30 cellular contexts compared by ENCODE assay signal in the genomic region with DNA sequence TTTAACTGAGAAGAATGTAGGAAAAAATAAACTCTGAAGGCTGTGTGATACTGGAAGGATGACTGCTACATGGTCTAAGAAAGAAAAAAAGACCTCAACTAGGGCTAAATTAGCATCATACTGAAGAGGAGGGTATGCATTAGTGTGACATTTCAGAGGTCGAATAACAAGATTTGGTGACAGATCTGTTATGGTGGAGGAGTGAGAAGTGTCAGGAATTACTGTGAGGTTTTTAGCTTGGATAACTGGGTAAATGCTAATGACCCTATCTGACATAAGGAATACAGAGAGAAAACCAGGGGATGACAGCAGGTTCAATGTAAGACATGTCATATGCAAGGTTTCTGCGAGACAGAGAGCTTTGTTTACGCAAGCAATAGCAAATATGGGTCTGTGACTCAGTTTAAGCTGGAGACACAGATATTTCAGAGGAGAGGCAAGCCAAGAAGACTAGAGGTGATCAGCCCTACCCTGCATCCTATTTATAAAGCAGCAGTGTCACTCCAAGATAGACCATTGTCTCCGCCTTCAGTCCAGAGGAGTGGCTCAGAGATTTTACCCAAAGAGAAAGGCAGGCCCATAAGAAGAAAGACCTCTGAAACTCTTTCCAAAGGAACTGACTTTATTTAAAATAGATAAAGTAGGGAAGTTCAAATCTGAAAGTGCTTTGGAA. TPM values are rescaled to one million over a fixed set of nuclear protein-coding genes. Genes with fewer than 3 reads are reported as not detected.
"Had no signal": no experiment of that assay in that cellular context is flagged by ENCODE, and none has a peak within 500 bp of the region (broad histone marks: within the 10 kb centered on the region; RNA-seq: fewer than 3 reads in every experiment).

No MANE protein-coding gene starts in this region.

- DNase-seq: activated CD4-positive, alpha-beta T cell treated with anti-CD3 and anti-CD28 coated beads for 4 hours; activated CD4-positive, alpha-beta T cell treated with anti-CD3 and anti-CD28 coated beads, Interleukin-2, amount 50 U/mL, for 48 hours; activated CD8-positive, alpha-beta memory T cell treated with anti-CD3 and anti-CD28 coated beads for 24 hours; activated effector memory CD4-positive, alpha-beta T cell treated with Interleukin-2 at 50 U/mL for 16 hours; activated naive CD4-positive, alpha-beta T cell treated with anti-CD3 and anti-CD28 coated beads for 36 hours; activated naive CD8-positive, alpha-beta T cell treated with anti-CD3 and anti-CD28 coated beads, Interleukin-2, amount 10 ng/mL, durations not matched to agents 7 days and 5 days; amniotic stem cell; brain microvascular endothelial cell; effector CD4-positive, alpha-beta T cell; gastrocnemius medialis; glutamatergic neuron; hippocampal formation; kidney; lower lobe of right lung; mesenchymal stem cell; natural killer cell; ovary; sigmoid colon; small intestine; stimulated activated CD4-positive, alpha-beta T cell treated with anti-CD3 and anti-CD28 coated beads, Interleukin-1b, Interleukin-23, amount 100 ng/mL, for 48 hours; stimulated activated CD4-positive, alpha-beta T cell treated with anti-CD3 and anti-CD28 coated beads, Interleukin-4, amount 100 ng/mL, for 4 hours; stimulated activated CD8-positive, alpha-beta memory T cell treated with anti-CD3 and anti-CD28 coated beads, Interleukin-4, amount 100 ng/mL, for 48 hours; stimulated activated naive CD8-positive, alpha-beta T cell treated with anti-CD3 and anti-CD28 coated beads, Interleukin-15, amount 100 ng/mL, for 72 hours; substantia nigra; uterus had no signal

- ATAC-seq: gastrocnemius medialis; lower lobe of right lung; natural killer cell; stimulated activated memory B cell treated with anti-CD40 and anti-IgM and Interleukin-4, amounts not matched to agents 10 μg/mL and 1 μg/mL and 100 μg/mL, for 72 hours; stimulated activated naive CD8-positive, alpha-beta T cell treated with anti-CD3 and anti-CD28 coated beads, Interleukin-15, amount 100 ng/mL, for 72 hours had no signal

- H3K4me1 Mint-ChIP-seq: activated naive CD8-positive, alpha-beta T cell treated with anti-CD3 and anti-CD28 coated beads, Interleukin-2, amount 10 ng/mL, durations not matched to agents 7 days and 5 days; central memory CD8-positive, alpha-beta T cell; natural killer cell; stimulated activated memory B cell treated with anti-CD40 and anti-IgM and Interleukin-4, amounts not matched to agents 10 μg/mL and 1 μg/mL and 100 μg/mL, for 72 hours; stimulated activated naive CD8-positive, alpha-beta T cell treated with anti-CD3 and anti-CD28 coated beads, Interleukin-15, amount 100 ng/mL, for 72 hours had no signal

- H3K27ac Mint-ChIP-seq: activated naive CD4-positive, alpha-beta T cell treated with anti-CD3 and anti-CD28 coated beads for 36 hours; activated naive CD8-positive, alpha-beta T cell treated with anti-CD3 and anti-CD28 coated beads, Interleukin-2, amount 10 ng/mL, durations not matched to agents 7 days and 5 days; natural killer cell; progenitor cell of endocrine pancreas; stimulated activated memory B cell treated with anti-CD40 and anti-IgM and Interleukin-4, amounts not matched to agents 10 μg/mL and 1 μg/mL and 100 μg/mL, for 72 hours; stimulated activated naive CD8-positive, alpha-beta T cell treated with anti-CD3 and anti-CD28 coated beads, Interleukin-15, amount 100 ng/mL, for 72 hours; type B pancreatic cell had no signal

- H3K4me3 Mint-ChIP-seq: activated naive CD4-positive, alpha-beta T cell treated with anti-CD3 and anti-CD28 coated beads for 36 hours; activated naive CD8-positive, alpha-beta T cell treated with anti-CD3 and anti-CD28 coated beads, Interleukin-2, amount 10 ng/mL, durations not matched to agents 7 days and 5 days; central memory CD8-positive, alpha-beta T cell; natural killer cell; stimulated activated memory B cell treated with anti-CD40 and anti-IgM and Interleukin-4, amounts not matched to agents 10 μg/mL and 1 μg/mL and 100 μg/mL, for 72 hours; stimulated activated naive CD8-positive, alpha-beta T cell treated with anti-CD3 and anti-CD28 coated beads, Interleukin-15, amount 100 ng/mL, for 72 hours; type B pancreatic cell had no signal

- H3K4me1 ChIP-seq: gastrocnemius medialis, lower lobe of right lung, uterus had no signal

- H3K27me3 ChIP-seq: brain microvascular endothelial cell, gastrocnemius medialis, ovary, sigmoid colon, uterus had no signal

- H3K36me3 ChIP-seq: brain microvascular endothelial cell, gastrocnemius medialis, lower lobe of right lung, ovary, sigmoid colon, uterus had no signal

- H3K4me3 ChIP-seq: gastrocnemius medialis, lower lobe of right lung, ovary, sigmoid colon, uterus had no signal

- H3K27me3 Mint-ChIP-seq: activated naive CD8-positive, alpha-beta T cell treated with anti-CD3 and anti-CD28 coated beads, Interleukin-2, amount 10 ng/mL, durations not matched to agents 7 days and 5 days; central memory CD8-positive, alpha-beta T cell; progenitor cell of endocrine pancreas; stimulated activated memory B cell treated with anti-CD40 and anti-IgM and Interleukin-4, amounts not matched to agents 10 μg/mL and 1 μg/mL and 100 μg/mL, for 72 hours; stimulated activated naive CD8-positive, alpha-beta T cell treated with anti-CD3 and anti-CD28 coated beads, Interleukin-15, amount 100 ng/mL, for 72 hours; type B pancreatic cell had no signal

- H3K9me3 ChIP-seq: gastrocnemius medialis, lower lobe of right lung, ovary, sigmoid colon, uterus had no signal

- H3K36me3 Mint-ChIP-seq: activated naive CD8-positive, alpha-beta T cell treated with anti-CD3 and anti-CD28 coated beads, Interleukin-2, amount 10 ng/mL, durations not matched to agents 7 days and 5 days; natural killer cell; stimulated activated memory B cell treated with anti-CD40 and anti-IgM and Interleukin-4, amounts not matched to agents 10 μg/mL and 1 μg/mL and 100 μg/mL, for 72 hours had no signal

- H3K27ac ChIP-seq: brain microvascular endothelial cell, gastrocnemius medialis, lower lobe of right lung, ovary, sigmoid colon, uterus had no signal

RNA-seq across cellular contexts. Expression of a gene that starts 44.3 kb away (rescaled TPM):
- total RNA-seq: activated naive CD4-positive, alpha-beta T cell treated with anti-CD3 and anti-CD28 coated beads for 36 hours; T-helper 1 cell treated with Interleukin-12 subunit alpha and Interleukin-12 subunit beta and Interleukin-4 antibody, amounts not matched to agents 30 ng/mL and 1 ng/mL, for 36 hours had no signal
